1 cellular context compared by ENCODE assay signal in genomic region chr4:40555176-40555900, GRCh38.
TF ChIP-seq lines count a peak whose summit lies in the region.

No MANE protein-coding gene starts in this region.

TF ChIP-seq in liver, 16 proteins besides CTCF, POLR2A, EP300 and RAD21 (continued from another document):
- TF ChIP-seq, protein P1, sequence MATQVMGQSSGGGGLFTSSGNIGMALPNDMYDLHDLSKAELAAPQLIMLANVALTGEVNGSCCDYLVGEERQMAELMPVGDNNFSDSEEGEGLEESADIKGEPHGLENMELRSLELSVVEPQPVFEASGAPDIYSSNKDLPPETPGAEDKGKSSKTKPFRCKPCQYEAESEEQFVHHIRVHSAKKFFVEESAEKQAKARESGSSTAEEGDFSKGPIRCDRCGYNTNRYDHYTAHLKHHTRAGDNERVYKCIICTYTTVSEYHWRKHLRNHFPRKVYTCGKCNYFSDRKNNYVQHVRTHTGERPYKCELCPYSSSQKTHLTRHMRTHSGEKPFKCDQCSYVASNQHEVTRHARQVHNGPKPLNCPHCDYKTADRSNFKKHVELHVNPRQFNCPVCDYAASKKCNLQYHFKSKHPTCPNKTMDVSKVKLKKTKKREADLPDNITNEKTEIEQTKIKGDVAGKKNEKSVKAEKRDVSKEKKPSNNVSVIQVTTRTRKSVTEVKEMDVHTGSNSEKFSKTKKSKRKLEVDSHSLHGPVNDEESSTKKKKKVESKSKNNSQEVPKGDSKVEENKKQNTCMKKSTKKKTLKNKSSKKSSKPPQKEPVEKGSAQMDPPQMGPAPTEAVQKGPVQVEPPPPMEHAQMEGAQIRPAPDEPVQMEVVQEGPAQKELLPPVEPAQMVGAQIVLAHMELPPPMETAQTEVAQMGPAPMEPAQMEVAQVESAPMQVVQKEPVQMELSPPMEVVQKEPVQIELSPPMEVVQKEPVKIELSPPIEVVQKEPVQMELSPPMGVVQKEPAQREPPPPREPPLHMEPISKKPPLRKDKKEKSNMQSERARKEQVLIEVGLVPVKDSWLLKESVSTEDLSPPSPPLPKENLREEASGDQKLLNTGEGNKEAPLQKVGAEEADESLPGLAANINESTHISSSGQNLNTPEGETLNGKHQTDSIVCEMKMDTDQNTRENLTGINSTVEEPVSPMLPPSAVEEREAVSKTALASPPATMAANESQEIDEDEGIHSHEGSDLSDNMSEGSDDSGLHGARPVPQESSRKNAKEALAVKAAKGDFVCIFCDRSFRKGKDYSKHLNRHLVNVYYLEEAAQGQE (IDR thresholded peaks at IDR 0.05) = no peak
- TF ChIP-seq TAF1 (conservative IDR thresholded peaks at IDR 0.05) (no peak), RXRA (IDR thresholded peaks at IDR 0.05) (no peak), YY1 (IDR thresholded peaks at IDR 0.05) (no peak), FOXA1 (IDR thresholded peaks at IDR 0.05) (no peak), ZBTB33 (IDR thresholded peaks at IDR 0.05) (no peak), HNF4A (conservative IDR thresholded peaks at IDR 0.05) (no peak), GABPA (IDR thresholded peaks at IDR 0.05 in 1 of 2, conservative IDR thresholded peaks at IDR 0.05 in 1 of 2) (no peak), SP1 (IDR thresholded peaks at IDR 0.05) (no peak), EGR1 (IDR thresholded peaks at IDR 0.05; ENCODE audit: low read depth in 2 of 2) (no peak), NR2F2 (IDR thresholded peaks at IDR 0.05) (no peak), MAX (IDR thresholded peaks at IDR 0.05) (no peak), FOXA2 (IDR thresholded peaks at IDR 0.05) (no peak)
- TF ChIP-seq, protein P2, sequence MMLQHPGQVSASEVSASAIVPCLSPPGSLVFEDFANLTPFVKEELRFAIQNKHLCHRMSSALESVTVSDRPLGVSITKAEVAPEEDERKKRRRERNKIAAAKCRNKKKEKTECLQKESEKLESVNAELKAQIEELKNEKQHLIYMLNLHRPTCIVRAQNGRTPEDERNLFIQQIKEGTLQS (IDR thresholded peaks at IDR 0.05) = no peak
